ENCODE assay signal across 8 cellular contexts in the genomic region with DNA sequence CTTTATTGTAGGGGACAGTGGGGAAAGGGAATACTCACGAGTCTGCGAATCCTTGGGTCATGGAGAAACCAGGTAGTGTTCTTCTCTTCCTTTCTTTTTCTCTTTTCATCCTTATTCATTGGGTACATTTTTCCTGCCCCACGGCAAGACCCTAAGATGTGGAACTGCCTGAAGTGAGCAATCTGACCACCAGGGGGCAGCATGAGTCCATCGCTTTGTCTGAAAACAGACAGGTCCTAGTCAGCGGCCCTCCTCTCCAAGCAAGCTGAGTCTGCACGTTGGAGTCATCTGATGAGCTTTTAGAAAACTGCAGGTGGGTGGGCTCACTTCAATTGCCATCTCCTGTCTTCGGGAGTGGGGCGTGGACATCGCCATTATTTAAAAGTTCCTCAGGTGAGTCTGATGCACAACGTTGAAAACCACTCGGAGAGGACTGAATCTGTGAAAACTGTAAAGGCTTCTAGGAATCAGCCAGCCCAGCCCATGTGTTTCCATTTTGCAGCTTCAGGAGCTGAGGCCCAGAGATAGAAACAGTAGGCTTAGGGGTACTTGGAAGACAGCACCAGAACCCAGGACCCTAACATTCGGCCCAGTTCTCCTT. TPM values are rescaled to one million over a fixed set of nuclear protein-coding genes. Genes with fewer than 3 reads are reported as not detected.
DNase-seq lines count a peak whose midpoint lies in the region; ATAC-seq and TF ChIP-seq lines count a peak whose summit lies in the region.

No MANE protein-coding gene starts in this region.

- DNase-seq in AG04450 (ENCODE audit: low read depth, low spot score) (peak; percentile 63), activated T-cell treated with anti-CD3 and anti-CD28 coated beads for 1 hour (ENCODE audit: low read depth) (peak; percentile 86), esophagus muscularis mucosa (ENCODE audit: extremely low spot score) (no peak)
- peak; percentile 74 for DNase-seq in Jurkat, Clone E6-1 (ENCODE audit: low read depth, low spot score)
- peak; percentile 60 to 85 (median 69) for DNase-seq in naive thymus-derived CD4-positive, alpha-beta T cell
- peak; percentile 27 to 76 for DNase-seq in stimulated activated CD8-positive, alpha-beta memory T cell treated with anti-CD3 and anti-CD28 coated beads, Interleukin-7, amount 100 ng/mL, for 48 hours (ENCODE audit: extremely low read depth in 1 of 2, low read depth in 1 of 2)

- H3K9ac ChIP-seq in OCI-LY1 (ENCODE audit: low read length) = no peak overlapping the region

- H3K4me1 ChIP-seq in OCI-LY1 (ENCODE audit: insufficient read depth, low read length, severe bottlenecking) = no peaks in the 10 kb centered on the region
- H3K4me1 ChIP-seq in esophagus muscularis mucosa = no peaks in the 10 kb centered on the region
- H3K4me1 ChIP-seq in naive thymus-derived CD4-positive, alpha-beta T cell (ENCODE audit: control insufficient read depth in 2 of 2, insufficient read depth in 2 of 2, low read length in 2 of 2) = no peaks in the 10 kb centered on the region

- H3K27me3 Mint-ChIP-seq in naive thymus-derived CD4-positive, alpha-beta T cell = peaks cover 9 to 39% (median 13%) of the 10 kb centered on the region in 5 donors

- H3K27ac ChIP-seq in AG04450 (ENCODE audit: low read depth, low read length) (no peak overlapping the region), OCI-LY1 (ENCODE audit: low read depth, low read length, poor library complexity, severe bottlenecking) (no peak overlapping the region), esophagus muscularis mucosa (replicated peaks in 1 of 4) (no peak overlapping the region)
- no peak overlapping the region for H3K27ac ChIP-seq in naive thymus-derived CD4-positive, alpha-beta T cell (ENCODE audit: low read depth, low read length)

- 12% methylated on average over 8 of the region's 12 CpGs for WGBS in esophagus muscularis mucosa

- CTCF ChIA-PET in AG04450 (lab: Charles Lee) = interaction anchor here (0.6 to 8.2 kb wide), 37 partner anchors 8 to 944 kb away, joined by 3 to 206 read pairs (median 4); no protein-coding TSS in a partner anchor
- CTCF ChIA-PET in naive thymus-derived CD4-positive, alpha-beta T cell (lab: Charles Lee) = interaction anchor here (0.7 to 5.5 kb wide), 9 partner anchors 8 to 681 kb away, joined by 3 to 35 read pairs (median 3); no protein-coding TSS in a partner anchor

- H3K9me2 ChIP-seq in OCI-LY1 (ENCODE audit: low read depth, low read length) = no peaks in the 10 kb centered on the region

- H3K79me2 ChIP-seq in OCI-LY1 (ENCODE audit: insufficient read depth, low read length) = no peaks in the 10 kb centered on the region

- H3K4me3 ChIP-seq in AG04450 (ENCODE audit: low read depth, low read length) (no peak overlapping the region), OCI-LY1 (ENCODE audit: low read depth, low read length, poor library complexity, severe bottlenecking) (no peak overlapping the region), esophagus muscularis mucosa (no peak overlapping the region)
- no peak overlapping the region for H3K4me3 ChIP-seq in Jurkat, Clone E6-1 (ENCODE audit: low read length)
- H3K4me3 ChIP-seq in naive thymus-derived CD4-positive, alpha-beta T cell (ENCODE audit: low read length) = no peak overlapping the region

- H3F3A ChIP-seq in OCI-LY1 (ENCODE audit: insufficient read depth, low read length) = no peaks in the 10 kb centered on the region

- no peak overlapping the region for H3K4me2 ChIP-seq in OCI-LY1 (ENCODE audit: low read length)

- no peak overlapping the region for H2AFZ ChIP-seq in OCI-LY1 (ENCODE audit: low read length)

- no peaks in the 10 kb centered on the region for H3K9me3 ChIP-seq in AG04450 (ENCODE audit: control insufficient read depth, insufficient read depth, low read length)
- no peaks in the 10 kb centered on the region for H3K9me3 ChIP-seq in OCI-LY1 (ENCODE audit: low read length)
- H3K9me3 ChIP-seq in esophagus muscularis mucosa = no peaks in the 10 kb centered on the region
- no peaks in the 10 kb centered on the region for H3K9me3 ChIP-seq in naive thymus-derived CD4-positive, alpha-beta T cell (ENCODE audit: control insufficient read depth in 2 of 3, low read length in 3 of 3)

- H3K4me1 Mint-ChIP-seq in naive thymus-derived CD4-positive, alpha-beta T cell = peaks cover 0 to 4% (median 0%) of the 10 kb centered on the region in 7 donors

- H3K4me3 Mint-ChIP-seq in naive thymus-derived CD4-positive, alpha-beta T cell = no peak overlapping the region

- H3K27me3 ChIP-seq in AG04450 (ENCODE audit: control insufficient read depth, insufficient read depth, low read length) (peaks cover 3% of the 10 kb centered on the region), OCI-LY1 (ENCODE audit: insufficient read depth, low read length) (no peaks in the 10 kb centered on the region), esophagus muscularis mucosa (peaks cover 0 to 6% (median 0%) of the 10 kb centered on the region in 4 donors)
- H3K27me3 ChIP-seq in naive thymus-derived CD4-positive, alpha-beta T cell (ENCODE audit: control insufficient read depth in 2 of 2, insufficient read depth in 2 of 2, low read length in 2 of 2) = no peaks in the 10 kb centered on the region

- peak; percentile 75 for ATAC-seq in GM18868 (IDR thresholded peaks at IDR 0.05; ENCODE audit: unreplicated experiment)
- peak; percentile 94 for ATAC-seq in naive thymus-derived CD4-positive, alpha-beta T cell

- TF ChIP-seq CTCF in AG04450 (IDR thresholded peaks at IDR 0.05; ENCODE audit: low read depth, low read length) = peak; percentile 94
- TF ChIP-seq CTCF in OCI-LY1 (IDR thresholded peaks at IDR 0.05; ENCODE audit: low read length) = peak; percentile 85
- TF ChIP-seq CTCF in esophagus muscularis mucosa (IDR thresholded peaks at IDR 0.05) = peak; percentile 87 to 94 (median 90)

- intact Hi-C loops in esophagus muscularis mucosa (cut with DNase I) = loop anchor here (2.0 kb wide), 1 partner anchor 20 kb away; no protein-coding TSS in a partner anchor
- intact Hi-C loops in naive thymus-derived CD4-positive, alpha-beta T cell (cut with micrococcal nuclease) = loop anchor here (1.0 to 5.0 kb wide), 9 partner anchors 21 to 684 kb away; a partner anchor contains a TSS

- no peaks in the 10 kb centered on the region for H3K36me3 Mint-ChIP-seq in naive thymus-derived CD4-positive, alpha-beta T cell

- TF ChIP-seq POLR2A in esophagus muscularis mucosa (IDR thresholded peaks at IDR 0.05; ENCODE audit: low read depth) = no peak

- TF ChIP-seq EP300 in esophagus muscularis mucosa (IDR thresholded peaks at IDR 0.05) = no peak

- H3K36me3 ChIP-seq in OCI-LY1 (ENCODE audit: insufficient read depth, low read length) (no peaks in the 10 kb centered on the region), esophagus muscularis mucosa (no peaks in the 10 kb centered on the region)
- no peaks in the 10 kb centered on the region for H3K36me3 ChIP-seq in naive thymus-derived CD4-positive, alpha-beta T cell (ENCODE audit: control insufficient read depth in 2 of 3, insufficient read depth in 3 of 3, low read length in 3 of 3)

- no peaks in the 10 kb centered on the region for H4K20me1 ChIP-seq in OCI-LY1 (ENCODE audit: insufficient read depth, low read length)

- H3K9me3 Mint-ChIP-seq in naive thymus-derived CD4-positive, alpha-beta T cell = no peaks in the 10 kb centered on the region

- POLR2A ChIA-PET in AG04450 (lab: Yijun Ruan, JAX) = interaction anchor here (0.7 kb wide), 1 partner anchor 27 kb away, joined by 4 read pairs; no protein-coding TSS in a partner anchor
- POLR2A ChIA-PET in naive thymus-derived CD4-positive, alpha-beta T cell (lab: Charles Lee) = interaction anchor here (0.5 to 1.4 kb wide), 2 partner anchors 35 to 45 kb away, joined by 3 to 4 read pairs; a partner anchor contains a TSS

- no peak overlapping the region for H3K27ac Mint-ChIP-seq in naive thymus-derived CD4-positive, alpha-beta T cell

RNA-seq across cellular contexts. Expression of a gene that starts 34.0 kb away (rescaled TPM):
- polyA plus RNA-seq in AG04450 (2011; rRNA removed) = 33.3 and 43.4 TPM in 2 replicates
- polyA minus RNA-seq in AG04450 (2011; rRNA and poly(A)+ RNA removed) = 19.1 and 38.4 TPM in 2 replicates
- 9.9 TPM for polyA plus RNA-seq in Jurkat, Clone E6-1 (2012; ENCODE audit: insufficient read depth, insufficient read length)
- total RNA-seq in esophagus muscularis mucosa = 10 to 100 TPM; 26.5 to 49.2 (median 43.8) TPM
- total RNA-seq in naive thymus-derived CD4-positive, alpha-beta T cell = 10 to 100 TPM; 22.6 to 55.7 (median 47.7) TPM
- 10 to 100 TPM; 36.1 to 41.5 TPM for polyA plus RNA-seq in naive thymus-derived CD4-positive, alpha-beta T cell
